Comparison of ENCODE assay signal across 7 cellular contexts in the genomic region with DNA sequence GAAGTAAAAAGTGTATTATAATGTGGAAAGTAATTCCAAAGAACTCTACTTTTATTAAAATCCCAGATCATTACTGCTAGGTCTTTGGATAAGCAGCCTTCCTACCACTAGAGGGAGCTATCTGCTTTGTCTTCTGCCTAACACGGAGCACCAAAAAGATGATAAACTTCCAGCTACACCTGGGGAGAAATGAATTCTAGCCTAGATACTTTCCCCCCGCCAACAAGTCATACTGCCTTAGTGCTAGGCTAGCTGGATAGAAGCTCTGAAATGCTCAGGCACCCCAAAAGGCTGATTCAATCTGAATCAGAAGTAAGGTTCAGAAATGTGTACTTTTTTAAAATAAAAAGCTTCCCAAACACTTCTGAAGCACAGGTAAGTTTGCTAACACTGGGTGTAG. TPM values are rescaled to one million over a fixed set of nuclear protein-coding genes. Genes with fewer than 3 reads are reported as not detected.
A peak's percentile ranks its signal among the peaks of the same experiment; 100 is the strongest.
DNase-seq lines count a peak whose midpoint lies in the region; ATAC-seq and TF ChIP-seq lines count a peak whose summit lies in the region.

No MANE protein-coding gene starts in this region.

- peaks cover 66% of the 10 kb centered on the region for H3K36me3 ChIP-seq in DOHH2 (ENCODE audit: control insufficient read depth, low read length)
- peaks cover 49% of the 10 kb centered on the region for H3K36me3 ChIP-seq in Karpas-422 (ENCODE audit: insufficient read depth, low read length)
- peaks cover 5 to 38% (median 36%) of the 10 kb centered on the region in 3 donors for H3K36me3 ChIP-seq in tibial artery

- H3K27ac ChIP-seq in DOHH2 (ENCODE audit: low read depth, low read length): no peak overlapping the region
- H3K27ac ChIP-seq in Karpas-422 (ENCODE audit: low read length): no peak overlapping the region
- H3K27ac ChIP-seq in tibial artery: no peak overlapping the region

- H3K27me3 ChIP-seq in DOHH2 (ENCODE audit: control insufficient read depth, low read length) (no peaks in the 10 kb centered on the region), Karpas-422 (ENCODE audit: low read length) (no peaks in the 10 kb centered on the region), tibial artery (no peaks in the 10 kb centered on the region)

- H3K9ac ChIP-seq in Karpas-422 (ENCODE audit: low read length): no peak overlapping the region

- H3K9me2 ChIP-seq in DOHH2 (replicated peaks; ENCODE audit: control insufficient read depth, low read length) (no peaks in the 10 kb centered on the region), Karpas-422 (replicated peaks; ENCODE audit: insufficient read depth, low read length) (no peaks in the 10 kb centered on the region)

- TF ChIP-seq CTCF in DOHH2 (IDR thresholded peaks at IDR 0.05; ENCODE audit: low read depth, low read length, poor library complexity, severe bottlenecking): peak; percentile 92
- peak; percentile 77 to 84 for TF ChIP-seq CTCF in tibial artery (IDR thresholded peaks at IDR 0.05)

- no peaks in the 10 kb centered on the region for H3K79me2 ChIP-seq in DOHH2 (ENCODE audit: control insufficient read depth, low read length)
- no peaks in the 10 kb centered on the region for H3K79me2 ChIP-seq in Karpas-422 (ENCODE audit: low read length)

- H3K4me3 ChIP-seq in DOHH2 (ENCODE audit: low read length): no peak overlapping the region
- H3K4me3 ChIP-seq in Karpas-422 (ENCODE audit: low read length): no peak overlapping the region
- H3K4me3 ChIP-seq in tibial artery: no peak overlapping the region

- peaks cover 11% of the 10 kb centered on the region; the same call in 1 of the 2 replicates for H3F3A ChIP-seq in DOHH2 (ENCODE audit: control insufficient read depth, insufficient read depth)

- ATAC-seq in GM21360 (IDR thresholded peaks at IDR 0.05; ENCODE audit: unreplicated experiment): peak; percentile 67

- intact Hi-C loops in tibial artery (cut with DNase I; ENCODE audit: low total_unique reads): no loop called here

- peak overlapping the region; percentile 8; the same call in 1 of the 2 replicates for H3K4me2 ChIP-seq in DOHH2 (ENCODE audit: low read length)
- no peak overlapping the region for H3K4me2 ChIP-seq in Karpas-422 (ENCODE audit: low read depth, low read length, poor library complexity, severe bottlenecking)

- H4K20me1 ChIP-seq in DOHH2 (ENCODE audit: control insufficient read depth, insufficient read depth, low read depth, low read length): no peaks in the 10 kb centered on the region
- peaks cover 14% of the 10 kb centered on the region; the same call in 1 of the 2 replicates for H4K20me1 ChIP-seq in Karpas-422 (ENCODE audit: insufficient read depth, low read depth, low read length)

- DNase-seq in Karpas-422 (peak; percentile 86), RKO (ENCODE audit: low spot score) (peak; percentile 75), cerebellar cortex (ENCODE audit: low spot score) (peak; percentile 86), left kidney (ENCODE audit: low read depth, low spot score) (peak; percentile 82), tibial artery (no peak)

- H3K9me3 ChIP-seq in DOHH2 (ENCODE audit: control insufficient read depth, insufficient read depth, low read length) (no peaks in the 10 kb centered on the region), Karpas-422 (ENCODE audit: low read length) (no peaks in the 10 kb centered on the region), tibial artery (no peaks in the 10 kb centered on the region)

- H3K4me1 ChIP-seq in DOHH2 (ENCODE audit: control insufficient read depth, low read length): peaks cover 17% of the 10 kb centered on the region
- H3K4me1 ChIP-seq in Karpas-422 (ENCODE audit: low read length): peaks cover 10% of the 10 kb centered on the region
- H3K4me1 ChIP-seq in tibial artery: no peaks in the 10 kb centered on the region

- H2AFZ ChIP-seq in Karpas-422 (ENCODE audit: low read length): no peak overlapping the region

RNA-seq across cellular contexts. Expression of gene RNF145, which starts 52.5 kb away (rescaled TPM):
- 68.7 and 113 TPM in 2 replicates for total RNA-seq in Karpas-422 (2014; rRNA removed; shearing (Covaris generic); ENCODE audit: low replicate concordance)

RNA-seq across cellular contexts. Expression of gene EBF1, which starts 57.1 kb away (rescaled TPM):
- total RNA-seq in Karpas-422 (2014; rRNA removed; shearing (Covaris generic); ENCODE audit: low replicate concordance): 93.1 and 101 TPM in 2 replicates

Comparison
In these comparisons a context has a peak if more than half of its experiments do, and no peak if none do; other contexts are left out.
1. DNase-seq: peak in Karpas-422 (single experiment), RKO (single experiment), cerebellar cortex (single experiment) and left kidney (single experiment); none in tibial artery (0 of 2).